ENCODE assay signal across 9 cellular contexts in genomic region chr4:69057620-69058409, GRCh38. TPM values are rescaled to one million over a fixed set of nuclear protein-coding genes. Genes with fewer than 3 reads are reported as not detected.
DNase-seq lines count a peak whose midpoint lies in the region; ATAC-seq and TF ChIP-seq lines count a peak whose summit lies in the region.
"Had no signal": no experiment of that assay in that cellular context is flagged by ENCODE, and none has a peak within 500 bp of the region (broad histone marks: within the 10 kb centered on the region; RNA-seq: fewer than 3 reads in every experiment).

No MANE protein-coding gene starts in this region.

- peaks cover 12% of the 10 kb centered on the region for H3K4me1 ChIP-seq in mesodermal cell (ENCODE audit: control insufficient read depth, insufficient read depth, low read length, poor library complexity, severe bottlenecking)

- H3K36me3 ChIP-seq in mesodermal cell (ENCODE audit: control insufficient read depth, insufficient read depth, low read length), result no peaks in the 10 kb centered on the region

- H3K36me3 Mint-ChIP-seq in activated T-helper 17 cell treated with anti-CD3 and anti-CD28 coated beads, Interleukin-2, amount 50 U/mL, for 72 hours (ENCODE audit: low read depth), result no peaks in the 10 kb centered on the region

- DNase-seq in NCI-H1436 treated with DMSO at 0.1 percent for 48 hours (lab: John Stamatoyannopoulos, UW), result no peak
- DNase-seq in T1000 (lab: John Stamatoyannopoulos, UW), result no peak
- DNase-seq in activated CD4-positive, alpha-beta T cell treated with anti-CD3 and anti-CD28 coated beads for 48 hours, result no peak
- DNase-seq: effector memory CD4-positive, alpha-beta T cell had no signal

- WGBS in mesodermal cell (ENCODE audit: insufficient coverage in 2 of 2), 2 experiments, result 0 to 42% methylated on average over 1 to 2 of the region's 5 CpGs

- no peaks in the 10 kb centered on the region for H3K9me3 ChIP-seq in mesodermal cell (ENCODE audit: control insufficient read depth, low read length)

- no peak for TF ChIP-seq CTCF in VCaP (conservative IDR thresholded peaks at IDR 0.05)

- no peak overlapping the region for H3K4me3 Mint-ChIP-seq in activated T-helper 17 cell treated with anti-CD3 and anti-CD28 coated beads, Interleukin-2, amount 50 U/mL, for 72 hours

- H3K4me1 Mint-ChIP-seq in activated T-helper 17 cell treated with anti-CD3 and anti-CD28 coated beads, Interleukin-2, amount 50 U/mL, for 72 hours, result no peaks in the 10 kb centered on the region

- peak overlapping the region; percentile 19; the same call in 1 of the 2 replicates for H3K27ac ChIP-seq in VCaP
- H3K27ac ChIP-seq in mesodermal cell (ENCODE audit: low read depth, low read length, severe bottlenecking), result peak overlapping the region; percentile 44

- H3K9me3 Mint-ChIP-seq in activated T-helper 17 cell treated with anti-CD3 and anti-CD28 coated beads, Interleukin-2, amount 50 U/mL, for 72 hours, result peaks cover 9% of the 10 kb centered on the region

- ATAC-seq in GM18858 (IDR thresholded peaks at IDR 0.05; ENCODE audit: unreplicated experiment) (peak; percentile 81), HG02852 (IDR thresholded peaks at IDR 0.05; ENCODE audit: unreplicated experiment) (peak; percentile 86)
- no peak for ATAC-seq in activated T-helper 17 cell treated with anti-CD3 and anti-CD28 coated beads, Interleukin-2, amount 50 U/mL, for 72 hours (replicated peaks)

- no peak overlapping the region for H3K4me3 ChIP-seq in mesodermal cell (ENCODE audit: extremely low read depth, insufficient read depth, low read length, poor library complexity, severe bottlenecking)

- no peak overlapping the region for H3K27ac Mint-ChIP-seq in activated T-helper 17 cell treated with anti-CD3 and anti-CD28 coated beads, Interleukin-2, amount 50 U/mL, for 72 hours

- no peaks in the 10 kb centered on the region for H3K27me3 Mint-ChIP-seq in activated T-helper 17 cell treated with anti-CD3 and anti-CD28 coated beads, Interleukin-2, amount 50 U/mL, for 72 hours

RNA-seq across cellular contexts. Expression of gene UGT2B7, which starts 38.5 kb away (rescaled TPM):
- not detected for polyA plus RNA-seq in mesodermal cell (2013, experiment 1 of 2)
- polyA plus RNA-seq in mesodermal cell (2013, experiment 2 of 2), result not detected
- total RNA-seq in activated T-helper 17 cell treated with anti-CD3 and anti-CD28 coated beads, Interleukin-2, amount 50 U/mL, for 72 hours, result not detected
